18 cellular contexts compared by ENCODE assay signal in genomic region chr14:102853703-102854396, GRCh38.
DNase-seq lines count a peak whose midpoint lies in the region; ATAC-seq, FAIRE-seq and TF ChIP-seq lines count a peak whose summit lies in the region.
"Had no signal": no experiment of that assay in that cellular context is flagged by ENCODE, and none has a peak within 500 bp of the region (broad histone marks: within the 10 kb centered on the region; RNA-seq: fewer than 3 reads in every experiment).

No MANE protein-coding gene starts in this region.

- no peak for ATAC-seq in activated T-cell treated with anti-CD3 and anti-CD28 coated beads, Interleukin-2, amount 50 U/mL, for 72 hours (replicated peaks in 1 of 2)
- ATAC-seq: CD8-positive, alpha-beta T cell; PC-3 had no signal

- H3K4me1 Mint-ChIP-seq in activated T-cell treated with anti-CD3 and anti-CD28 coated beads, Interleukin-2, amount 50 U/mL, for 72 hours (ENCODE audit: low read depth): peaks cover 38% of the 10 kb centered on the region
- H3K4me1 Mint-ChIP-seq in IgD-negative memory B cell: peaks cover 14 to 25% (median 16%) of the 10 kb centered on the region in 3 donors

- FAIRE-seq in H54 (lab: Jason Lieb, UNC): no peak
- no peak for FAIRE-seq in urothelium cell line (lab: Jason Lieb, UNC)
- FAIRE-seq: D721Med had no signal

- H3K36me3 Mint-ChIP-seq in activated T-cell treated with anti-CD3 and anti-CD28 coated beads, Interleukin-2, amount 50 U/mL, for 72 hours (ENCODE audit: insufficient read depth in 2 of 2): peaks cover 23 to 45% of the 10 kb centered on the region in 2 donors
- H3K36me3 Mint-ChIP-seq in IgD-negative memory B cell: peaks cover 13% of the 10 kb centered on the region

- H3K4me3 Mint-ChIP-seq in activated T-cell treated with anti-CD3 and anti-CD28 coated beads, Interleukin-2, amount 50 U/mL, for 72 hours: peak overlapping the region in 1 of 2 donors; percentile 26
- no peak overlapping the region for H3K4me3 Mint-ChIP-seq in IgD-negative memory B cell
- H3K4me3 Mint-ChIP-seq: CD8-positive, alpha-beta T cell had no signal

- no peaks in the 10 kb centered on the region for H3K27me3 Mint-ChIP-seq in activated T-cell treated with anti-CD3 and anti-CD28 coated beads, Interleukin-2, amount 50 U/mL, for 72 hours (ENCODE audit: low read depth)
- H3K27me3 Mint-ChIP-seq in IgD-negative memory B cell: no peaks in the 10 kb centered on the region

- TF ChIP-seq POLR2A in H54 (IDR thresholded peaks at IDR 0.05; ENCODE audit: low read depth, low read length): no peak

- peaks cover 0 to 3% of the 10 kb centered on the region in 2 donors for H3K9me3 Mint-ChIP-seq in activated T-cell treated with anti-CD3 and anti-CD28 coated beads, Interleukin-2, amount 50 U/mL, for 72 hours
- no peaks in the 10 kb centered on the region for H3K9me3 Mint-ChIP-seq in IgD-negative memory B cell
- H3K9me3 Mint-ChIP-seq: CD8-positive, alpha-beta T cell had no signal

- no peak for DNase-seq in activated T-cell treated with anti-CD3 and anti-CD28 coated beads, Interleukin-2, amount 50 U/mL, for 72 hours
- DNase-seq in activated T-cell treated with anti-CD3 and anti-CD28 coated beads for 4 hours (no peak), OCI-M1 (lab: John Stamatoyannopoulos, UW) (peak; percentile 18), fibroblast of gingiva (ENCODE audit: low read depth) (peak; percentile 27), H54 (ENCODE audit: insufficient read length, low spot score) (no peak), urothelium cell line (ENCODE audit: low spot score) (no peak), GM19238 (ENCODE audit: insufficient read length, low spot score) (no peak)
- DNase-seq: CD8-positive, alpha-beta T cell; DND-41; GDM1; GOT3; KG1; NCI-H1417 treated with DMSO at 0.1 percent for 48 hours; NCI-H2029; NCI-H510A treated with DMSO at 0.1 percent for 48 hours; PC-3 had no signal

- H3K27ac Mint-ChIP-seq in activated T-cell treated with anti-CD3 and anti-CD28 coated beads, Interleukin-2, amount 50 U/mL, for 72 hours: peak overlapping the region; percentile 68
- H3K27ac Mint-ChIP-seq in IgD-negative memory B cell: peak overlapping the region in 2 of 3 donors; percentile 2 to 14
- H3K27ac Mint-ChIP-seq: CD8-positive, alpha-beta T cell had no signal

Comparison
In these comparisons a context has a peak if more than half of its experiments do, and no peak if none do; other contexts are left out.
1. DNase-seq: peak in OCI-M1 (single experiment) and fibroblast of gingiva (single experiment); none in activated T-cell treated with anti-CD3 and anti-CD28 coated beads, Interleukin-2, amount 50 U/mL, for 72 hours (0 of 2), activated T-cell treated with anti-CD3 and anti-CD28 coated beads for 4 hours (single experiment), H54 (single experiment), urothelium cell line (single experiment) and GM19238 (single experiment).